Comparison of ENCODE assay signal across 1 cellular context in genomic region chr6:7312616-7313504, GRCh38.
A peak's percentile ranks its signal among the peaks of the same experiment; 100 is the strongest.
TF ChIP-seq lines count a peak whose summit lies in the region.

Gene SSR1, minus strand, starts transcription at chr6:7313199. Its CDS starts 79 bp downstream, at chr6:7313120.

TF ChIP-seq in K562, 482 proteins besides CTCF, POLR2A, EP300 and RAD21 (continued from another document and continues in another):
- TF ChIP-seq ZNF609 (CRISPR knock-in tag; IDR thresholded peaks at IDR 0.05; ENCODE audit: borderline replicate concordance) (peak; percentile 87; the same call in 1 of the 2 replicates), FOXP1 (CRISPR knock-in tag; IDR thresholded peaks at IDR 0.05) (peak; percentile 90), HDAC1 (IDR thresholded peaks at IDR 0.05) (peak in 1 of 2 experiments; percentile 27; a peak in 1 of 4 replicates), CBFA2T3 (IDR thresholded peaks at IDR 0.05) (peak; percentile 20; the same call in 1 of the 2 replicates), ATF1 (CRISPR knock-in tag; IDR thresholded peaks at IDR 0.05) (peak; percentile 40; the same call in 1 of the 2 replicates), ATF1 (tag; IDR thresholded peaks at IDR 0.05) (peak; percentile 71), LEF1 (IDR thresholded peaks at IDR 0.05) (peak; percentile 69; the same call in 1 of the 2 replicates), MIER1 (IDR thresholded peaks at IDR 0.05; ENCODE audit: low read depth) (no peak), NONO (IDR thresholded peaks at IDR 0.05; ENCODE audit: low read depth in 2 of 2, low read length in 1 of 2) (peak in 1 of 2 experiments; percentile 17; a peak in 1 of 4 replicates), CBFA2T2 (conservative IDR thresholded peaks at IDR 0.05) (peak; percentile 86), PTTG1 (tag; IDR thresholded peaks at IDR 0.05; ENCODE audit: low read depth) (no peak), NR2C2 (CRISPR knock-in tag; IDR thresholded peaks at IDR 0.05) (0 out of 2 replicates have a peak, but pooled peaks have one; percentile 8), NR2C2 (tag; IDR thresholded peaks at IDR 0.05) (peak; percentile 59; the same call in 1 of the 2 replicates), SIX5 (IDR thresholded peaks at IDR 0.05; ENCODE audit: borderline replicate concordance in 1 of 2, insufficient read depth in 1 of 2, low read depth in 1 of 2, low read length in 2 of 2) (no peak), IFI16 (CRISPR knock-in tag; IDR thresholded peaks at IDR 0.05) (no peak), SIN3A (IDR thresholded peaks at IDR 0.05; ENCODE audit: borderline replicate concordance in 2 of 2, control insufficient read depth in 1 of 2, low read depth in 2 of 2, low read length in 2 of 2) (peak; percentile 33 to 70; a peak in 3 of 4 replicates), CREB1 (IDR thresholded peaks at IDR 0.05) (peak; percentile 78), CREB1 (CRISPR knock-in tag; IDR thresholded peaks at IDR 0.05) (peak; percentile 83), NR3C1 (CRISPR knock-in tag; IDR thresholded peaks at IDR 0.05) (0 out of 2 replicates have a peak, but pooled peaks have one; percentile 43), TFE3 (CRISPR knock-in tag; IDR thresholded peaks at IDR 0.05) (peak; percentile 98), PKNOX1 (IDR thresholded peaks at IDR 0.05) (peak; percentile 72), PHF8 (IDR thresholded peaks at IDR 0.05; ENCODE audit: borderline replicate concordance, low read length) (peak; percentile 94), SRSF9 (IDR thresholded peaks at IDR 0.05; ENCODE audit: borderline replicate concordance, low read depth, low read length) (no peak), HNRNPH1 (optimal IDR thresholded peaks at IDR 0.05; ENCODE audit: low read depth, low read length) (no peak), ILF3 (IDR thresholded peaks at IDR 0.05; ENCODE audit: borderline replicate concordance) (no peak), KLF13 (tag; IDR thresholded peaks at IDR 0.05; ENCODE audit: borderline replicate concordance, low read depth) (0 out of 2 replicates have a peak, but pooled peaks have one; percentile 51), SAP30 (IDR thresholded peaks at IDR 0.05; ENCODE audit: borderline replicate concordance, insufficient read depth, low read depth, low read length, poor library complexity, severe bottlenecking) (peak; percentile 19), HDAC8 (tag; IDR thresholded peaks at IDR 0.05) (peak; percentile 73; the same call in 1 of the 2 replicates), EGR1 (conservative IDR thresholded peaks at IDR 0.05) (peak; percentile 32), FOXK2 (conservative IDR thresholded peaks at IDR 0.05 in 1 of 2, IDR thresholded peaks at IDR 0.05 in 1 of 2; ENCODE audit: low read depth in 2 of 2) (peak; percentile 39 to 76; a peak in 2 of 4 replicates), USF2 (CRISPR knock-in tag; IDR thresholded peaks at IDR 0.05) (peak; percentile 99), SRSF3 (IDR thresholded peaks at IDR 0.05; ENCODE audit: insufficient read depth, low read length) (peak; percentile 24; the same call in 1 of the 2 replicates), RBM15 (IDR thresholded peaks at IDR 0.05; ENCODE audit: insufficient read depth, low read length) (no peak), KAT8 (IDR thresholded peaks at IDR 0.05; ENCODE audit: low read depth) (no peak), CXXC5 (CRISPR knock-in tag; IDR thresholded peaks at IDR 0.05) (peak; percentile 95), ZNF146 (CRISPR knock-in tag; IDR thresholded peaks at IDR 0.05; ENCODE audit: unreplicated experiment) (no peak), ETV6 (IDR thresholded peaks at IDR 0.05; ENCODE audit: borderline replicate concordance in 1 of 2, low read depth in 2 of 2, low read length in 1 of 2) (0 out of 4 replicates have a peak, but pooled peaks of 1 of the 2 experiments have one; percentile 43), ETV6 (CRISPR knock-in tag; IDR thresholded peaks at IDR 0.05; ENCODE audit: borderline replicate concordance) (0 out of 2 replicates have a peak, but pooled peaks have one; percentile 69), KLF10 (CRISPR knock-in tag; IDR thresholded peaks at IDR 0.05) (no peak), HMGXB4 (CRISPR knock-in tag; IDR thresholded peaks at IDR 0.05) (no peak), CBX3 (IDR thresholded peaks at IDR 0.05; ENCODE audit: borderline replicate concordance in 1 of 2, low read length in 2 of 2) (peak in 1 of 2 experiments; percentile 63; a peak in 1 of 3 replicates), NRF1 (conservative IDR thresholded peaks at IDR 0.05 in 1 of 2, IDR thresholded peaks at IDR 0.05 in 1 of 2) (peak; percentile 89 to 91), ELF1 (tag; IDR thresholded peaks at IDR 0.05) (peak; percentile 87), ZNF384 (IDR thresholded peaks at IDR 0.05; ENCODE audit: low read depth, low read length) (no peak), FOXA3 (CRISPR knock-in tag; conservative IDR thresholded peaks at IDR 0.05 in 1 of 2, IDR thresholded peaks at IDR 0.05 in 1 of 2) (peak in 1 of 2 experiments; percentile 78; a peak in 2 of 4 replicates), SMAD4 (CRISPR knock-in tag; conservative IDR thresholded peaks at IDR 0.05) (0 out of 2 replicates have a peak, but pooled peaks have one; percentile 30), CHD2 (IDR thresholded peaks at IDR 0.05; ENCODE audit: low read depth, low read length) (peak; percentile 100), ETV5 (CRISPR knock-in tag; IDR thresholded peaks at IDR 0.05; ENCODE audit: low read depth) (peak; percentile 87), STAT5A (IDR thresholded peaks at IDR 0.05; ENCODE audit: borderline replicate concordance, low read length) (no peak)
- TF ChIP-seq, protein P1, sequence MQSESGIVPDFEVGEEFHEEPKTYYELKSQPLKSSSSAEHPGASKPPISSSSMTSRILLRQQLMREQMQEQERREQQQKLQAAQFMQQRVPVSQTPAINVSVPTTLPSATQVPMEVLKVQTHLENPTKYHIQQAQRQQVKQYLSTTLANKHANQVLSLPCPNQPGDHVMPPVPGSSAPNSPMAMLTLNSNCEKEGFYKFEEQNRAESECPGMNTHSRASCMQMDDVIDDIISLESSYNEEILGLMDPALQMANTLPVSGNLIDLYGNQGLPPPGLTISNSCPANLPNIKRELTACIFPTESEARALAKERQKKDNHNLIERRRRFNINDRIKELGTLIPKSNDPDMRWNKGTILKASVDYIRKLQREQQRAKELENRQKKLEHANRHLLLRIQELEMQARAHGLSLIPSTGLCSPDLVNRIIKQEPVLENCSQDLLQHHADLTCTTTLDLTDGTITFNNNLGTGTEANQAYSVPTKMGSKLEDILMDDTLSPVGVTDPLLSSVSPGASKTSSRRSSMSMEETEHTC (IDR thresholded peaks at IDR 0.05), result peak; percentile 73
- TF ChIP-seq, protein P2, sequence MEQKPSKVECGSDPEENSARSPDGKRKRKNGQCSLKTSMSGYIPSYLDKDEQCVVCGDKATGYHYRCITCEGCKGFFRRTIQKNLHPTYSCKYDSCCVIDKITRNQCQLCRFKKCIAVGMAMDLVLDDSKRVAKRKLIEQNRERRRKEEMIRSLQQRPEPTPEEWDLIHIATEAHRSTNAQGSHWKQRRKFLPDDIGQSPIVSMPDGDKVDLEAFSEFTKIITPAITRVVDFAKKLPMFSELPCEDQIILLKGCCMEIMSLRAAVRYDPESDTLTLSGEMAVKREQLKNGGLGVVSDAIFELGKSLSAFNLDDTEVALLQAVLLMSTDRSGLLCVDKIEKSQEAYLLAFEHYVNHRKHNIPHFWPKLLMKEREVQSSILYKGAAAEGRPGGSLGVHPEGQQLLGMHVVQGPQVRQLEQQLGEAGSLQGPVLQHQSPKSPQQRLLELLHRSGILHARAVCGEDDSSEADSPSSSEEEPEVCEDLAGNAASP (IDR thresholded peaks at IDR 0.05), result no peak
- TF ChIP-seq, protein P3, sequence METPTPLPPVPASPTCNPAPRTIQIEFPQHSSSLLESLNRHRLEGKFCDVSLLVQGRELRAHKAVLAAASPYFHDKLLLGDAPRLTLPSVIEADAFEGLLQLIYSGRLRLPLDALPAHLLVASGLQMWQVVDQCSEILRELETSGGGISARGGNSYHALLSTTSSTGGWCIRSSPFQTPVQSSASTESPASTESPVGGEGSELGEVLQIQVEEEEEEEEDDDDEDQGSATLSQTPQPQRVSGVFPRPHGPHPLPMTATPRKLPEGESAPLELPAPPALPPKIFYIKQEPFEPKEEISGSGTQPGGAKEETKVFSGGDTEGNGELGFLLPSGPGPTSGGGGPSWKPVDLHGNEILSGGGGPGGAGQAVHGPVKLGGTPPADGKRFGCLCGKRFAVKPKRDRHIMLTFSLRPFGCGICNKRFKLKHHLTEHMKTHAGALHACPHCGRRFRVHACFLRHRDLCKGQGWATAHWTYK (CRISPR knock-in tag; IDR thresholded peaks at IDR 0.05), result peak; percentile 89
